1 cellular context compared by ENCODE assay signal in genomic region chr2:9140570-9141378, GRCh38.
A peak's percentile ranks its signal among the peaks of the same experiment; 100 is the strongest.
TF ChIP-seq lines count a peak whose summit lies in the region.

No MANE protein-coding gene starts in this region.

TF ChIP-seq in HEK293, 187 proteins besides CTCF, POLR2A, EP300 and RAD21 (continued from another document):
- 0 out of 2 replicates have a peak, but pooled peaks have one; percentile 14 for TF ChIP-seq ZBTB17 (tag by site-specific recombination; IDR thresholded peaks at IDR 0.05)
